Comparison of ENCODE assay signal across 7 cellular contexts in genomic region chr17:75808905-75809621, GRCh38. TPM values are rescaled to one million over a fixed set of nuclear protein-coding genes. Genes with fewer than 3 reads are reported as not detected.
DNase-seq lines count a peak whose midpoint lies in the region; ATAC-seq and TF ChIP-seq lines count a peak whose summit lies in the region.

No MANE protein-coding gene starts in this region.

- H3K4me3 ChIP-seq in GM23248 (peak overlapping the region; percentile 9; the same call in 1 of the 2 replicates), RWPE2 (ENCODE audit: severe bottlenecking) (no peak overlapping the region), suprapubic skin (no peak overlapping the region)

- peaks cover 28% of the 10 kb centered on the region for H3K79me2 ChIP-seq in GM23248 (ENCODE audit: insufficient read depth)

- peaks cover 24% of the 10 kb centered on the region for H3F3A ChIP-seq in GM23248 (ENCODE audit: insufficient read depth)

- H3K36me3 ChIP-seq in GM23248 (ENCODE audit: low read depth) (peaks cover 10% of the 10 kb centered on the region; the same call in 1 of the 2 replicates), RWPE2 (ENCODE audit: low read depth) (peaks cover 10% of the 10 kb centered on the region; the same call in 1 of the 2 replicates), suprapubic skin (peaks cover 28% of the 10 kb centered on the region)

- H3K4me1 ChIP-seq in GM23248 (ENCODE audit: insufficient read depth) (peaks cover 19% of the 10 kb centered on the region), RWPE2 (ENCODE audit: insufficient read depth, poor library complexity, severe bottlenecking) (peaks cover 5% of the 10 kb centered on the region), suprapubic skin (peaks cover 61% of the 10 kb centered on the region)

- H3K27me3 ChIP-seq in GM23248 (replicated peaks; ENCODE audit: insufficient read depth) (no peaks in the 10 kb centered on the region), RWPE2 (ENCODE audit: insufficient read depth, poor library complexity, severe bottlenecking) (no peaks in the 10 kb centered on the region), suprapubic skin (no peaks in the 10 kb centered on the region)

- peak; percentile 57 for ATAC-seq in RWPE2 (ENCODE audit: low read depth)

- peak overlapping the region; percentile 49; the same call in 1 of the 2 replicates for H2AFZ ChIP-seq in GM23248

- H3K9me3 ChIP-seq in GM23248 (ENCODE audit: low read depth) = no peaks in the 10 kb centered on the region
- H3K9me3 ChIP-seq in RWPE2 (ENCODE audit: severe bottlenecking) = no peaks in the 10 kb centered on the region
- no peaks in the 10 kb centered on the region for H3K9me3 ChIP-seq in suprapubic skin

- peak overlapping the region; percentile 50 for H3K9ac ChIP-seq in GM23248

- intact Hi-C loops in cardiac septum (cut with DNase I) = loop anchor here (2.0 kb wide), 2 partner anchors 40 to 68 kb away; no protein-coding TSS in a partner anchor

- H3K4me2 ChIP-seq in GM23248 (ENCODE audit: unreplicated experiment) = peak overlapping the region; percentile 74

- no peaks in the 10 kb centered on the region for H4K20me1 ChIP-seq in GM23248 (ENCODE audit: insufficient read depth)

- TF ChIP-seq POLR2A in suprapubic skin (IDR thresholded peaks at IDR 0.05) = no peak

- in situ Hi-C loops in GM23248 (cut with MboI) = no loop called here

- H3K9me2 ChIP-seq in GM23248 (ENCODE audit: insufficient read depth) = no peaks in the 10 kb centered on the region

- TF ChIP-seq EP300 in suprapubic skin (IDR thresholded peaks at IDR 0.05) = no peak

- H3K27ac ChIP-seq in GM23248 = peak overlapping the region; percentile 67
- no peak overlapping the region for H3K27ac ChIP-seq in RWPE2 (ENCODE audit: poor library complexity, severe bottlenecking)
- H3K27ac ChIP-seq in suprapubic skin = peak overlapping the region; percentile 91

- DNase-seq in GM23248 (peak; percentile 96), RWPE2 (ENCODE audit: low spot score) (no peak), cardiac septum (ENCODE audit: low spot score) (peak; percentile 85), suprapubic skin (ENCODE audit: low spot score in 2 of 2) (peak in 1 of 2 donors; percentile 86), dedifferentiated amniotic fluid mesenchymal stem cell (ENCODE audit: extremely low spot score) (no peak), OCI-M1 (lab: John Stamatoyannopoulos, UW) (no peak), COR-L47 (lab: John Stamatoyannopoulos, UW) (no peak)

- WGBS in GM23248 (ENCODE audit: low coverage in 1 of 2, low lambda C conversion rate in 2 of 2, missing lambda C conversion rate in 2 of 2), 2 experiments = 19 to 22% methylated on average over 12 to 17 of the region's 18 CpGs
- WGBS in suprapubic skin = 26% methylated on average over 4 of the region's 18 CpGs

- TF ChIP-seq CTCF in RWPE2 (IDR thresholded peaks at IDR 0.05; ENCODE audit: poor library complexity, severe bottlenecking) (no peak), suprapubic skin (IDR thresholded peaks at IDR 0.05) (no peak)

RNA-seq across cellular contexts. Expression of gene UNK, which starts 24.5 kb away (rescaled TPM):
- 11.5 and 20.2 TPM in 2 replicates for total RNA-seq in GM23248 (2014; rRNA removed; shearing (Covaris generic))
- polyA plus RNA-seq in GM23248 (2016; fragmentation: Nextera tagmentation; extraction: Ambion mirVana) = 12.4 and 13.3 TPM in 2 replicates
- total RNA-seq in cardiac septum = 16.8 TPM
- total RNA-seq in suprapubic skin = 10 to 100 TPM; 27.8 to 68.2 (median 31.9) TPM

RNA-seq across cellular contexts. Expression of gene UNC13D, which starts 35.1 kb away (rescaled TPM):
- under 0.01 and 0.65 TPM in 2 replicates for total RNA-seq in GM23248 (2014; rRNA removed; shearing (Covaris generic))
- 0.06 TPM in 1 of 2 replicates, not detected in the other for polyA plus RNA-seq in GM23248 (2016; fragmentation: Nextera tagmentation; extraction: Ambion mirVana)
- total RNA-seq in cardiac septum (7.9 TPM), suprapubic skin (10 to 100 TPM in 1 of 4 donors, 1 to 10 TPM in 3; 5.2 to 21.0 (median 7.2) TPM)

RNA-seq across cellular contexts. Expression of gene GALK1, which starts 44.1 kb away (rescaled TPM):
- 16.6 and 40.6 TPM in 2 replicates for total RNA-seq in GM23248 (2014; rRNA removed; shearing (Covaris generic))
- polyA plus RNA-seq in GM23248 (2016; fragmentation: Nextera tagmentation; extraction: Ambion mirVana) = 46.5 and 47.3 TPM in 2 replicates
- total RNA-seq in cardiac septum (11.5 TPM), suprapubic skin (10 to 100 TPM; 15.2 to 34.9 (median 22.9) TPM)

RNA-seq across cellular contexts. Expression of gene WBP2, which starts 46.1 kb away (rescaled TPM):
- total RNA-seq in GM23248 (2014; rRNA removed; shearing (Covaris generic)) = 17.4 and 22.9 TPM in 2 replicates
- polyA plus RNA-seq in GM23248 (2016; fragmentation: Nextera tagmentation; extraction: Ambion mirVana) = 59.4 and 64.8 TPM in 2 replicates
- total RNA-seq in cardiac septum (129 TPM), suprapubic skin (10 to 100 TPM; 64.9 to 99.4 (median 76.9) TPM)

Comparison
In these comparisons a context has a peak if more than half of its experiments do, and no peak if none do; other contexts are left out.
1. DNase-seq: peak in GM23248 (single experiment) and cardiac septum (single experiment); none in RWPE2 (single experiment), dedifferentiated amniotic fluid mesenchymal stem cell (single experiment), OCI-M1 (single experiment) and COR-L47 (single experiment).